1 cellular context compared by ENCODE assay signal in genomic region chr5:157554180-157555030, GRCh38.
TF ChIP-seq lines count a peak whose summit lies in the region.

No MANE protein-coding gene starts in this region.

TF ChIP-seq in GM12878, 131 proteins besides CTCF, POLR2A, EP300 and RAD21 (continued from another document):
- TF ChIP-seq ZNF687 (IDR thresholded peaks at IDR 0.05) (peak; percentile 64; the same call in 1 of the 2 replicates), RELB (IDR thresholded peaks at IDR 0.05; ENCODE audit: low read depth) (no peak), ZNF217 (IDR thresholded peaks at IDR 0.05) (peak; percentile 75; the same call in 1 of the 2 replicates), DPF2 (IDR thresholded peaks at IDR 0.05) (peak; percentile 73), RB1 (IDR thresholded peaks at IDR 0.05; ENCODE audit: borderline replicate concordance) (no peak), ATF3 (IDR thresholded peaks at IDR 0.05; ENCODE audit: borderline replicate concordance, extremely low read depth, low read depth, low read length) (no peak), ATF7 (IDR thresholded peaks at IDR 0.05; ENCODE audit: low read depth) (peak; percentile 86), IRF4 (IDR thresholded peaks at IDR 0.05; ENCODE audit: low read depth, low read length) (0 out of 2 replicates have a peak, but pooled peaks have one; percentile 36), LARP7 (IDR thresholded peaks at IDR 0.05) (no peak), MTA2 (IDR thresholded peaks at IDR 0.05; ENCODE audit: low read depth) (peak; percentile 81), ATF2 (IDR thresholded peaks at IDR 0.05; ENCODE audit: low read length) (peak; percentile 23; the same call in 1 of the 2 replicates), CREM (IDR thresholded peaks at IDR 0.05; ENCODE audit: low read depth) (0 out of 2 replicates have a peak, but pooled peaks have one; percentile 29), CHD4 (IDR thresholded peaks at IDR 0.05) (no peak), ELK1 (IDR thresholded peaks at IDR 0.05; ENCODE audit: low read depth, low read length) (no peak), CBFB (IDR thresholded peaks at IDR 0.05; ENCODE audit: low read depth) (0 out of 2 replicates have a peak, but pooled peaks have one; percentile 64), IKZF2 (IDR thresholded peaks at IDR 0.05) (peak; percentile 43 to 61; a peak in 2 of 4 replicates), EED (IDR thresholded peaks at IDR 0.05; ENCODE audit: low read depth) (peak; percentile 40; the same call in 1 of the 2 replicates), ZNF384 (IDR thresholded peaks at IDR 0.05; ENCODE audit: borderline replicate concordance, low read depth, low read length) (no peak), MTA3 (IDR thresholded peaks at IDR 0.05; ENCODE audit: borderline replicate concordance, low read length) (0 out of 2 replicates have a peak, but pooled peaks have one; percentile 49), BCL11A (IDR thresholded peaks at IDR 0.05; ENCODE audit: low read depth, low read length) (peak; percentile 89), MEF2B (IDR thresholded peaks at IDR 0.05; ENCODE audit: partially characterized antibody, poor library complexity, severe bottlenecking) (peak; percentile 74), JUNB (IDR thresholded peaks at IDR 0.05) (peak; percentile 44; the same call in 1 of the 2 replicates), MLLT1 (IDR thresholded peaks at IDR 0.05) (0 out of 2 replicates have a peak, but pooled peaks have one; percentile 22), IKZF1 (conservative IDR thresholded peaks at IDR 0.05) (peak; percentile 62), MEF2A (IDR thresholded peaks at IDR 0.05; ENCODE audit: insufficient read depth, low read depth, low read length) (no peak), RUNX3 (IDR thresholded peaks at IDR 0.05; ENCODE audit: low read length) (peak; percentile 68; the same call in 1 of the 2 replicates), FOXM1 (IDR thresholded peaks at IDR 0.05; ENCODE audit: low read depth, low read length) (peak; percentile 56; the same call in 1 of the 2 replicates)
